ENCODE assay signal across 8 cellular contexts in the genomic region with DNA sequence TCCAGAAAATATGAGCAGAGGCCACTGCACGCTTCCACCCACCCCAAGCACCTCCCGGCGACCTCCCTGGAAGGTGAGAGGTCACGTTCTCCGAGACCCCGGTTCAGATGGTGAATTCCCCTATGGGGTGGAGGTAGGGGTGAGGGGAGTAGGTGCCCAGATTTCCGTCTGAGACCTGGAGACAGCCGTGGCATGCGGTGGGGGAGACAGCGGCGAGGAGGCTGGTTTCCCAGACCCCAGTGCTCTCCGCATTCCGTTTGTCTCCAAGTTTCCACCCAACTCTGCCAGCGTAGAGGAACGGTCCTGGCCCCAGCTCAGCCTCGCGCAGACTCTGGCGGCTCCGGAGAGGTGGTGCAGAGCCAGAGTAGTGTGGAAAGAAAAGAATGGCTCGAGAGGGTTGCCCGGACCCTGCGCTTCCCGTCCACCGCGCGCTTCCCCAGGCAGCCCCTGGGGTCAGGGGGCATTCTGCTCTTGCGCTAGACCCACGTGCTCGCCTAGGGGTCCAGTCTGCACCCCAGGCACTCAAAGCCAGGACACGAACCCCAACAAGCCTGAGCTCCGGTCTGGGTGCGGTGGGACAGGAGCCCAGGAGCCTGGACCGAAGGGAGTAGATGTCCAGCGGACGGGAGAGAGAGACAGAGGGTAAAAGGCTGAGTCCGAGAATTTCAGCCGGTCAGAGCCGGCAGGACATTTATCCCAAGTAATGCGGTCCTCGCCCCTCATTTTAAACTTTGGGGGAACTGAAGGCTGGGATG. TPM values are rescaled to one million over a fixed set of nuclear protein-coding genes. Genes with fewer than 3 reads are reported as not detected.
A peak's percentile ranks its signal among the peaks of the same experiment; 100 is the strongest.
DNase-seq lines count a peak whose midpoint lies in the region; ATAC-seq lines count a peak whose summit lies in the region.

No MANE protein-coding gene starts in this region.

- H3K9me3 ChIP-seq in mucosa of rectum (ENCODE audit: control insufficient read depth in 2 of 2, low read length in 2 of 2): no peaks in the 10 kb centered on the region

- peak overlapping the region; percentile 77 to 78 for H3K4me3 ChIP-seq in mucosa of rectum (ENCODE audit: low read length in 2 of 2)
- H3K4me3 ChIP-seq in urinary bladder (ENCODE audit: low read depth, low read length): peak overlapping the region; percentile 64

- H3K9me3 Mint-ChIP-seq in T-cell: no peaks in the 10 kb centered on the region

- H3K27me3 ChIP-seq in mucosa of rectum (ENCODE audit: control insufficient read depth in 2 of 2, insufficient read depth in 2 of 2, low read length in 2 of 2): no peaks in the 10 kb centered on the region

- CTCF ChIA-PET in T-cell (lab: Charles Lee): interaction anchor here in 1 of 2 donors (0.8 kb wide), 1 partner anchor 1752 kb away, joined by 3 read pairs; no protein-coding TSS in a partner anchor

- H3K27ac ChIP-seq in mucosa of rectum (ENCODE audit: low read depth in 2 of 2, low read length in 2 of 2) (peak overlapping the region; percentile 87 to 90), urinary bladder (ENCODE audit: low read depth) (peak overlapping the region; percentile 93)

- peak overlapping the region; percentile 6 to 76 (median 17) for H3K4me3 Mint-ChIP-seq in T-cell

- H3K27me3 Mint-ChIP-seq in T-cell: peaks cover 56 to 88% of the 10 kb centered on the region in 2 donors

- ATAC-seq in T-cell (replicated peaks in 1 of 4): no peak
- ATAC-seq in esophagus mucosa: peak; percentile 27
- no peak for ATAC-seq in GM21717 (IDR thresholded peaks at IDR 0.05; ENCODE audit: unreplicated experiment)

- H3K4me1 Mint-ChIP-seq in T-cell: peaks cover 10 to 30% (median 26%) of the 10 kb centered on the region in 3 donors

- no peaks in the 10 kb centered on the region for H3K36me3 Mint-ChIP-seq in T-cell

- DNase-seq in SIG-M5 treated with dmso at 0.1 percent for 504 hours (lab: John Stamatoyannopoulos, UW; ENCODE audit: unreplicated experiment) (peak; percentile 38), SIG-M5 (lab: John Stamatoyannopoulos, UW) (no peak), T-cell (no peak), SKM-1 treated with dmso at 0.1 percent for 144 hours (lab: John Stamatoyannopoulos, UW; ENCODE audit: unreplicated experiment) (no peak)

- 1% methylated on average over 40 of the region's 40 CpGs for WGBS in urinary bladder

- POLR2A ChIA-PET in T-cell (lab: Charles Lee): no interaction called here

- H3K27ac Mint-ChIP-seq in T-cell: no peak overlapping the region

- H3K9ac ChIP-seq in mucosa of rectum (ENCODE audit: low read depth in 1 of 2, low read length in 2 of 2): peak overlapping the region; percentile 76 to 84

- H3K36me3 ChIP-seq in mucosa of rectum (ENCODE audit: control insufficient read depth in 2 of 2, insufficient read depth in 2 of 2, low read length in 2 of 2): peaks cover 0 to 5% of the 10 kb centered on the region in 2 donors
- no peaks in the 10 kb centered on the region for H3K36me3 ChIP-seq in urinary bladder (ENCODE audit: insufficient read depth)

- H3K4me1 ChIP-seq in mucosa of rectum (ENCODE audit: control insufficient read depth in 2 of 2, insufficient read depth in 2 of 2, low read length in 2 of 2): peaks cover 42 to 54% of the 10 kb centered on the region in 2 donors
- H3K4me1 ChIP-seq in urinary bladder (ENCODE audit: insufficient read depth): no peaks in the 10 kb centered on the region

RNA-seq across cellular contexts. Expression of a gene that starts 3.9 kb away (rescaled TPM):
- under 1 TPM in 3 of 5 donors, not detected in 2; 0.20 to 0.76 (median 0.44) TPM for total RNA-seq in T-cell
- total RNA-seq in esophagus mucosa: 6.3 TPM
- 191 TPM for total RNA-seq in urinary bladder
- 314 TPM for polyA plus RNA-seq in urinary bladder

Comparison
In these comparisons a context has a peak if more than half of its experiments do, and no peak if none do; other contexts are left out.
1. RNA of a gene that starts 3.9 kb away (total RNA-seq): 191 TPM in urinary bladder (single experiment); 6.3 TPM in esophagus mucosa (single experiment) and 0.20 to 0.76 TPM in T-cell; every median in the first group is over 10 times any median in the second.